8 cellular contexts compared by ENCODE assay signal in genomic region chr1:25875856-25876692, GRCh38. TPM values are rescaled to one million over a fixed set of nuclear protein-coding genes. Genes with fewer than 3 reads are reported as not detected.
DNase-seq lines count a peak whose midpoint lies in the region; ATAC-seq and TF ChIP-seq lines count a peak whose summit lies in the region.

No MANE protein-coding gene starts in this region.

- H3K36me3 ChIP-seq in lower lobe of right lung (no peaks in the 10 kb centered on the region), thymus (ENCODE audit: control insufficient read depth, insufficient read depth) (no peaks in the 10 kb centered on the region)

- peaks cover 36% of the 10 kb centered on the region for H3K4me1 ChIP-seq in lower lobe of right lung
- H3K4me1 ChIP-seq in thymus (ENCODE audit: control insufficient read depth, insufficient read depth, low read length): peaks cover 11% of the 10 kb centered on the region

- H3K4me3 ChIP-seq in cardiac fibroblast (replicated peaks in 1 of 2; ENCODE audit: low read depth in 2 of 2, low read length in 2 of 2) (peak overlapping the region; percentile 43 to 70), lower lobe of right lung (peak overlapping the region; percentile 72), thymus (ENCODE audit: low read length) (peak overlapping the region; percentile 64)

- intact Hi-C loops in lower lobe of right lung (cut with DNase I): no loop called here

- H3K27ac ChIP-seq in lower lobe of right lung (peak overlapping the region; percentile 80), thymus (ENCODE audit: low read depth) (peak overlapping the region; percentile 53)

- H3K27me3 ChIP-seq in lower lobe of right lung (ENCODE audit: low read depth) (no peaks in the 10 kb centered on the region), thymus (ENCODE audit: control insufficient read depth, insufficient read depth) (peaks cover 7% of the 10 kb centered on the region)

- DNase-seq in DMS79 treated with DMSO at 0.1 percent for 48 hours (lab: John Stamatoyannopoulos, UW) (peak; percentile 41), cardiac fibroblast (ENCODE audit: low read depth in 2 of 2) (no peak), lower lobe of right lung (peak; percentile 71), NCI-H226 (no peak), NOMO-1 treated with dmso at 0.1 percent for 144 hours (lab: John Stamatoyannopoulos, UW; ENCODE audit: unreplicated experiment) (no peak)

- TF ChIP-seq CTCF in cardiac fibroblast (IDR thresholded peaks at IDR 0.05; ENCODE audit: low read depth, low read length) (no peak), lower lobe of right lung (IDR thresholded peaks at IDR 0.05) (no peak)

- peak; percentile 22 for ATAC-seq in HG02884 (IDR thresholded peaks at IDR 0.05; ENCODE audit: unreplicated experiment)
- peak; percentile 67 to 70 for ATAC-seq in lower lobe of right lung
- ATAC-seq in GM18858 (IDR thresholded peaks at IDR 0.05; ENCODE audit: unreplicated experiment): no peak

- H3K9me3 ChIP-seq in lower lobe of right lung: no peaks in the 10 kb centered on the region
- H3K9me3 ChIP-seq in thymus (ENCODE audit: control insufficient read depth): no peaks in the 10 kb centered on the region

- WGBS in thymus: 41% methylated on average over 32 of the region's 32 CpGs

RNA-seq across cellular contexts. Expression of gene PAQR7, which starts 0.6 kb away (rescaled TPM):
- 9.3 TPM for total RNA-seq in lower lobe of right lung
- polyA plus RNA-seq in thymus: 2.9 TPM

RNA-seq across cellular contexts. Expression of gene AUNIP, which starts 16.8 kb away (rescaled TPM):
- total RNA-seq in lower lobe of right lung: not detected
- polyA plus RNA-seq in thymus: 0.59 TPM

RNA-seq across cellular contexts. Expression of gene STMN1, which starts 30.1 kb away (rescaled TPM):
- 56.6 TPM for total RNA-seq in lower lobe of right lung
- polyA plus RNA-seq in thymus: 472 TPM

RNA-seq across cellular contexts. Expression of gene MTFR1L, which starts 56.3 kb away (rescaled TPM):
- total RNA-seq in lower lobe of right lung: 51.1 TPM
- polyA plus RNA-seq in thymus: 53.9 TPM

Comparison
In these comparisons a context has a peak if more than half of its experiments do, and no peak if none do; other contexts are left out.
1. DNase-seq: peak in DMS79 treated with DMSO at 0.1 percent for 48 hours (single experiment) and lower lobe of right lung (single experiment); none in cardiac fibroblast (0 of 2), NCI-H226 (single experiment) and NOMO-1 treated with dmso at 0.1 percent for 144 hours (single experiment).
2. Peak in every context shown above with its lines, with median percentiles within 50 percentile points of each other: H3K4me3 ChIP-seq.